30 cellular contexts compared by ENCODE assay signal in genomic region chr7:1288390-1288995, GRCh38. TPM values are rescaled to one million over a fixed set of nuclear protein-coding genes. Genes with fewer than 3 reads are reported as not detected.
"Had no signal": no experiment of that assay in that cellular context is flagged by ENCODE, and none has a peak within 500 bp of the region (broad histone marks: within the 10 kb centered on the region; RNA-seq: fewer than 3 reads in every experiment).

No MANE protein-coding gene starts in this region.

- H3K36me3 ChIP-seq: breast epithelium, esophagus squamous epithelium, right lobe of liver, stomach, thyroid gland, upper lobe of right lung had no signal

- H3K4me3 ChIP-seq: breast epithelium, esophagus squamous epithelium, right lobe of liver, stomach, thyroid gland, upper lobe of right lung had no signal

- H3K4me1 Mint-ChIP-seq: activated CD4-positive, alpha-beta T cell treated with anti-CD3 and anti-CD28 coated beads, Interleukin-2, amount 10 ng/mL, durations not matched to agents 24 days and 14 days; central memory CD8-positive, alpha-beta T cell had no signal

- ATAC-seq: naive thymus-derived CD8-positive, alpha-beta T cell; right lobe of liver; SK-N-SH treated with all-trans-retinoic acid at 6 μM for 48 hours; upper lobe of right lung had no signal

- H3K27ac Mint-ChIP-seq: activated CD4-positive, alpha-beta memory T cell treated with anti-CD3 and anti-CD28 coated beads for 36 hours; activated CD4-positive, alpha-beta T cell treated with anti-CD3 and anti-CD28 coated beads, Interleukin-2, amount 10 ng/mL, durations not matched to agents 24 days and 14 days; activated naive CD4-positive, alpha-beta T cell treated with anti-CD3 and anti-CD28 coated beads, Interleukin-2, amount 10 ng/mL, durations not matched to agents 7 days and 5 days; activated T-helper 1 cell treated with anti-CD3 and anti-CD28 coated beads, Interleukin-12 subunit alpha, Interleukin-12 subunit beta, Interleukin-2, Interleukin-4 antibody, amounts not matched to agents 30 ng/mL and 10 ng/mL and 1 ng/mL, durations not matched to agents 14 hours and 24 hours and 36 hours; naive thymus-derived CD8-positive, alpha-beta T cell; stimulated activated effector memory CD8-positive, alpha-beta T cell treated with anti-CD3 and anti-CD28 coated beads, Interleukin-12 subunit alpha, Interleukin-12 subunit beta, amount 100 ng/mL, for 72 hours had no signal

- H3K27me3 ChIP-seq: right lobe of liver, thyroid gland had no signal

- H3K4me3 Mint-ChIP-seq: activated CD4-positive, alpha-beta memory T cell treated with anti-CD3 and anti-CD28 coated beads for 36 hours; activated CD4-positive, alpha-beta T cell treated with anti-CD3 and anti-CD28 coated beads, Interleukin-2, amount 10 ng/mL, durations not matched to agents 24 days and 14 days; activated naive CD4-positive, alpha-beta T cell treated with anti-CD3 and anti-CD28 coated beads, Interleukin-2, amount 10 ng/mL, durations not matched to agents 7 days and 5 days; activated T-helper 1 cell treated with anti-CD3 and anti-CD28 coated beads, Interleukin-12 subunit alpha, Interleukin-12 subunit beta, Interleukin-2, Interleukin-4 antibody, amounts not matched to agents 30 ng/mL and 10 ng/mL and 1 ng/mL, durations not matched to agents 14 hours and 24 hours and 36 hours; central memory CD8-positive, alpha-beta T cell; stimulated activated effector memory CD8-positive, alpha-beta T cell treated with anti-CD3 and anti-CD28 coated beads, Interleukin-12 subunit alpha, Interleukin-12 subunit beta, amount 100 ng/mL, for 72 hours had no signal

- H3K36me3 Mint-ChIP-seq: activated CD4-positive, alpha-beta memory T cell treated with anti-CD3 and anti-CD28 coated beads for 36 hours; activated naive CD4-positive, alpha-beta T cell treated with anti-CD3 and anti-CD28 coated beads, Interleukin-2, amount 10 ng/mL, durations not matched to agents 7 days and 5 days; naive thymus-derived CD8-positive, alpha-beta T cell; stimulated activated effector memory CD8-positive, alpha-beta T cell treated with anti-CD3 and anti-CD28 coated beads, Interleukin-12 subunit alpha, Interleukin-12 subunit beta, amount 100 ng/mL, for 72 hours had no signal

- H3K9me3 ChIP-seq: breast epithelium, esophagus squamous epithelium, right lobe of liver, stomach, thyroid gland, upper lobe of right lung had no signal

- H3K27me3 Mint-ChIP-seq: central memory CD8-positive, alpha-beta T cell had no signal

- DNase-seq: activated CD4-positive, alpha-beta memory T cell treated with anti-CD3 and anti-CD28 coated beads for 36 hours; activated CD4-positive, alpha-beta T cell treated with anti-CD3 and anti-CD28 coated beads, Interleukin-2, amount 10 ng/mL, durations not matched to agents 24 days and 14 days; activated CD4-positive, CD25-positive, alpha-beta regulatory T cell treated with anti-CD3 and anti-CD28 coated beads, Interleukin-2, amount 50 U/mL, for 72 hours; activated CD8-positive, alpha-beta memory T cell treated with anti-CD3 and anti-CD28 coated beads, Interleukin-2, amount 50 U/mL, for 4 hours; activated effector memory CD4-positive, alpha-beta T cell treated with anti-CD3 and anti-CD28 coated beads, Interleukin-2, amount 50 U/mL, for 16 hours; activated naive CD4-positive, alpha-beta T cell treated with anti-CD3 and anti-CD28 coated beads, Interleukin-2, amount 10 ng/mL, durations not matched to agents 7 days and 5 days; activated T-cell treated with anti-CD3 and anti-CD28 coated beads, Interleukin-2, amount 50 U/mL, for 1 hour; amniotic stem cell; dermis blood vessel endothelial cell; effector CD4-positive, alpha-beta T cell; esophagus squamous epithelium; mesenchymal stem cell; stimulated activated CD4-positive, alpha-beta T cell treated with anti-CD3 and anti-CD28 coated beads, Interleukin-12 subunit alpha, Interleukin-12 subunit beta, amount 100 ng/mL, for 4 hours; stimulated activated CD4-positive, alpha-beta T cell treated with anti-CD3 and anti-CD28 coated beads, Interleukin-4, amount 100 ng/mL, for 24 hours; stomach; T-helper 2 cell; thyroid gland; upper lobe of right lung had no signal

- H3K9me3 Mint-ChIP-seq: activated CD4-positive, alpha-beta memory T cell treated with anti-CD3 and anti-CD28 coated beads for 36 hours; activated CD4-positive, alpha-beta T cell treated with anti-CD3 and anti-CD28 coated beads, Interleukin-2, amount 10 ng/mL, durations not matched to agents 24 days and 14 days; activated naive CD4-positive, alpha-beta T cell treated with anti-CD3 and anti-CD28 coated beads, Interleukin-2, amount 10 ng/mL, durations not matched to agents 7 days and 5 days; activated T-helper 1 cell treated with anti-CD3 and anti-CD28 coated beads, Interleukin-12 subunit alpha, Interleukin-12 subunit beta, Interleukin-2, Interleukin-4 antibody, amounts not matched to agents 30 ng/mL and 10 ng/mL and 1 ng/mL, durations not matched to agents 14 hours and 24 hours and 36 hours; central memory CD8-positive, alpha-beta T cell; naive thymus-derived CD8-positive, alpha-beta T cell; stimulated activated effector memory CD8-positive, alpha-beta T cell treated with anti-CD3 and anti-CD28 coated beads, Interleukin-12 subunit alpha, Interleukin-12 subunit beta, amount 100 ng/mL, for 72 hours had no signal

RNA-seq across cellular contexts. Expression of gene UNCX, which starts 55.8 kb away (rescaled TPM):
- total RNA-seq: activated CD4-positive, alpha-beta memory T cell treated with anti-CD3 and anti-CD28 coated beads for 36 hours; activated CD4-positive, alpha-beta T cell treated with anti-CD3 and anti-CD28 coated beads, Interleukin-2, amount 10 ng/mL, durations not matched to agents 24 days and 14 days; activated CD8-positive, alpha-beta memory T cell treated with anti-CD3 and anti-CD28 coated beads for 36 hours; activated T-helper 1 cell treated with anti-CD3 and anti-CD28 coated beads, Interleukin-12 subunit alpha, Interleukin-12 subunit beta, Interleukin-2, Interleukin-4 antibody, amounts not matched to agents 30 ng/mL and 10 ng/mL and 1 ng/mL, durations not matched to agents 14 hours and 24 hours and 36 hours; breast epithelium; dermis blood vessel endothelial cell; esophagus squamous epithelium; frontal cortex; lower leg skin; naive thymus-derived CD8-positive, alpha-beta T cell; osteoblast; right lobe of liver; skeletal muscle tissue; stomach; thyroid gland; upper lobe of right lung had no signal
